In genomic region chr12:54723653-54724256, GRCh38 we compare ENCODE assay signal across 9 cellular contexts.
DNase-seq lines count a peak whose midpoint lies in the region; ATAC-seq and TF ChIP-seq lines count a peak whose summit lies in the region.
"Had no signal": no experiment of that assay in that cellular context is flagged by ENCODE, and none has a peak within 500 bp of the region (broad histone marks: within the 10 kb centered on the region; RNA-seq: fewer than 3 reads in every experiment).

No MANE protein-coding gene starts in this region.

- peak; percentile 12 for DNase-seq in activated naive CD8-positive, alpha-beta T cell treated with anti-CD3 and anti-CD28 coated beads, Interleukin-2, amount 50 U/mL, for 24 hours
- no peak for DNase-seq in activated naive CD8-positive, alpha-beta T cell treated with anti-CD3 and anti-CD28 coated beads for 36 hours
- peak; percentile 12 for DNase-seq in glomerular visceral epithelial cell (ENCODE audit: extremely low spot score)
- DNase-seq in upper lobe of left lung = no peak
- DNase-seq in NCI-H2107 treated with DMSO at 0.1 percent for 48 hours (lab: John Stamatoyannopoulos, UW; ENCODE audit: unreplicated experiment) = no peak

- H3K9me3 ChIP-seq in SU-DHL-6 (ENCODE audit: insufficient read depth, low read length) (no peaks in the 10 kb centered on the region), upper lobe of left lung (no peaks in the 10 kb centered on the region)

- no peaks in the 10 kb centered on the region for H3K27me3 ChIP-seq in SU-DHL-6 (ENCODE audit: low read length)
- H3K27me3 ChIP-seq in upper lobe of left lung = no peaks in the 10 kb centered on the region

- peaks cover 5% of the 10 kb centered on the region for H3K27me3 Mint-ChIP-seq in activated naive CD8-positive, alpha-beta T cell treated with anti-CD3 and anti-CD28 coated beads, Interleukin-2, amount 50 U/mL, for 24 hours
- H3K27me3 Mint-ChIP-seq in activated naive CD8-positive, alpha-beta T cell treated with anti-CD3 and anti-CD28 coated beads for 36 hours = no peaks in the 10 kb centered on the region
- H3K27me3 Mint-ChIP-seq: stimulated activated naive CD8-positive, alpha-beta T cell treated with anti-CD3 and anti-CD28 coated beads, Interleukin-15, Interleukin-2, amounts not matched to agents 100 ng/mL and 50 ng/mL, for 24 hours had no signal

- H3K4me2 ChIP-seq in SU-DHL-6 (ENCODE audit: low read depth, low read length, poor library complexity, severe bottlenecking) = no peak overlapping the region

- TF ChIP-seq CTCF in SU-DHL-6 (IDR thresholded peaks at IDR 0.05; ENCODE audit: insufficient read depth, low read length, poor library complexity, severe bottlenecking) (peak; percentile 49), upper lobe of left lung (IDR thresholded peaks at IDR 0.05) (peak in 5 of 6 experiments; percentile 11 to 40 (median 28))

- H3K4me1 Mint-ChIP-seq in activated naive CD8-positive, alpha-beta T cell treated with anti-CD3 and anti-CD28 coated beads, Interleukin-2, amount 50 U/mL, for 24 hours = peaks cover 3% of the 10 kb centered on the region
- H3K4me1 Mint-ChIP-seq in activated naive CD8-positive, alpha-beta T cell treated with anti-CD3 and anti-CD28 coated beads for 36 hours = peaks cover 7% of the 10 kb centered on the region

- H3F3A ChIP-seq in SU-DHL-6 (ENCODE audit: insufficient read depth) = no peaks in the 10 kb centered on the region

- no peak overlapping the region for H3K4me3 ChIP-seq in SU-DHL-6 (ENCODE audit: insufficient read depth, low read length, poor library complexity, severe bottlenecking)
- H3K4me3 ChIP-seq in upper lobe of left lung = no peak overlapping the region

- no peaks in the 10 kb centered on the region for H3K36me3 Mint-ChIP-seq in activated naive CD8-positive, alpha-beta T cell treated with anti-CD3 and anti-CD28 coated beads, Interleukin-2, amount 50 U/mL, for 24 hours (ENCODE audit: low read depth)
- no peaks in the 10 kb centered on the region for H3K36me3 Mint-ChIP-seq in activated naive CD8-positive, alpha-beta T cell treated with anti-CD3 and anti-CD28 coated beads for 36 hours

- H3K9me3 Mint-ChIP-seq in activated naive CD8-positive, alpha-beta T cell treated with anti-CD3 and anti-CD28 coated beads, Interleukin-2, amount 50 U/mL, for 24 hours = no peaks in the 10 kb centered on the region
- no peaks in the 10 kb centered on the region for H3K9me3 Mint-ChIP-seq in activated naive CD8-positive, alpha-beta T cell treated with anti-CD3 and anti-CD28 coated beads for 36 hours
- H3K9me3 Mint-ChIP-seq: stimulated activated naive CD8-positive, alpha-beta T cell treated with anti-CD3 and anti-CD28 coated beads, Interleukin-15, Interleukin-2, amounts not matched to agents 100 ng/mL and 50 ng/mL, for 24 hours had no signal

- H2AFZ ChIP-seq in SU-DHL-6 (ENCODE audit: low read depth, low read length, severe bottlenecking) = no peak overlapping the region

- no peaks in the 10 kb centered on the region for H4K20me1 ChIP-seq in SU-DHL-6 (ENCODE audit: low read depth, low read length)

- no peaks in the 10 kb centered on the region for H3K9me2 ChIP-seq in SU-DHL-6 (replicated peaks; ENCODE audit: insufficient read depth, low read length)

- H3K4me3 Mint-ChIP-seq in activated naive CD8-positive, alpha-beta T cell treated with anti-CD3 and anti-CD28 coated beads, Interleukin-2, amount 50 U/mL, for 24 hours = no peak overlapping the region
- H3K4me3 Mint-ChIP-seq in activated naive CD8-positive, alpha-beta T cell treated with anti-CD3 and anti-CD28 coated beads for 36 hours = no peak overlapping the region
- H3K4me3 Mint-ChIP-seq: stimulated activated naive CD8-positive, alpha-beta T cell treated with anti-CD3 and anti-CD28 coated beads, Interleukin-15, Interleukin-2, amounts not matched to agents 100 ng/mL and 50 ng/mL, for 24 hours had no signal

- H3K4me1 ChIP-seq in upper lobe of left lung = no peaks in the 10 kb centered on the region

- no peak overlapping the region for H3K27ac Mint-ChIP-seq in activated naive CD8-positive, alpha-beta T cell treated with anti-CD3 and anti-CD28 coated beads, Interleukin-2, amount 50 U/mL, for 24 hours
- H3K27ac Mint-ChIP-seq in activated naive CD8-positive, alpha-beta T cell treated with anti-CD3 and anti-CD28 coated beads for 36 hours = no peak overlapping the region
- H3K27ac Mint-ChIP-seq: stimulated activated naive CD8-positive, alpha-beta T cell treated with anti-CD3 and anti-CD28 coated beads, Interleukin-15, Interleukin-2, amounts not matched to agents 100 ng/mL and 50 ng/mL, for 24 hours had no signal

- TF ChIP-seq POLR2A in upper lobe of left lung (IDR thresholded peaks at IDR 0.05) = no peak

- no peak for TF ChIP-seq EP300 in upper lobe of left lung (IDR thresholded peaks at IDR 0.05)

- H3K9ac ChIP-seq in SU-DHL-6 (ENCODE audit: low read length) = no peak overlapping the region

- no peaks in the 10 kb centered on the region for H3K79me2 ChIP-seq in SU-DHL-6 (ENCODE audit: insufficient read depth, low read length)

- H3K36me3 ChIP-seq in SU-DHL-6 (ENCODE audit: low read length) = no peaks in the 10 kb centered on the region
- no peaks in the 10 kb centered on the region for H3K36me3 ChIP-seq in upper lobe of left lung

- H3K27ac ChIP-seq in SU-DHL-6 (ENCODE audit: low read depth, low read length) = no peak overlapping the region
- no peak overlapping the region for H3K27ac ChIP-seq in upper lobe of left lung

- peak; percentile 43 for ATAC-seq in activated naive CD8-positive, alpha-beta T cell treated with anti-CD3 and anti-CD28 coated beads, Interleukin-2, amount 50 U/mL, for 24 hours
- ATAC-seq in HG02870 (IDR thresholded peaks at IDR 0.05; ENCODE audit: unreplicated experiment) = peak; percentile 74
- ATAC-seq in upper lobe of left lung (ENCODE audit: low FRiP score in 2 of 2) = no peak
- no peak for ATAC-seq in GM21528 (IDR thresholded peaks at IDR 0.05; ENCODE audit: low FRiP score, unreplicated experiment)

- WGBS in upper lobe of left lung, 2 donors = 50 to 61% methylated on average over 2 of the region's 2 CpGs

Comparison
In these comparisons a context has a peak if more than half of its experiments do, and no peak if none do; other contexts are left out.
1. DNase-seq: peak in activated naive CD8-positive, alpha-beta T cell treated with anti-CD3 and anti-CD28 coated beads, Interleukin-2, amount 50 U/mL, for 24 hours (single experiment) and glomerular visceral epithelial cell (single experiment); none in activated naive CD8-positive, alpha-beta T cell treated with anti-CD3 and anti-CD28 coated beads for 36 hours (single experiment), upper lobe of left lung (0 of 2) and NCI-H2107 treated with DMSO at 0.1 percent for 48 hours (single experiment).
2. ATAC-seq: peak in activated naive CD8-positive, alpha-beta T cell treated with anti-CD3 and anti-CD28 coated beads, Interleukin-2, amount 50 U/mL, for 24 hours (single experiment) and HG02870 (single experiment); none in upper lobe of left lung (0 of 2) and GM21528 (single experiment).